In genomic region chrX:40579880-40580536, GRCh38 we compare ENCODE assay signal across 9 cellular contexts. TPM values are rescaled to one million over a fixed set of nuclear protein-coding genes. Genes with fewer than 3 reads are reported as not detected.
DNase-seq lines count a peak whose midpoint lies in the region; TF ChIP-seq lines count a peak whose summit lies in the region.
"Had no signal": no experiment of that assay in that cellular context is flagged by ENCODE, and none has a peak within 500 bp of the region (broad histone marks: within the 10 kb centered on the region; RNA-seq: fewer than 3 reads in every experiment).

No MANE protein-coding gene starts in this region.

- WGBS in trophoblast cell (ENCODE audit: extremely low coverage, insufficient coverage, insufficient read length): no CpG with 5 or more reads among the region's 12 CpGs

- no peak overlapping the region for H2AK5ac ChIP-seq in trophoblast cell (ENCODE audit: low read length)

- no peaks in the 10 kb centered on the region for H3K9me3 Mint-ChIP-seq in HFFc6

- H3K79me1 ChIP-seq in trophoblast cell (ENCODE audit: low read length): peaks cover 5% of the 10 kb centered on the region

- peak overlapping the region; percentile 35 for H3K4ac ChIP-seq in trophoblast cell (ENCODE audit: low read depth, low read length)

- peak overlapping the region; percentile 73 for H2BK5ac ChIP-seq in trophoblast cell (ENCODE audit: low read depth, low read length, poor library complexity)

- H3K4me2 ChIP-seq in fibroblast of lung (ENCODE audit: extremely low read depth, insufficient read depth, low read length): peak overlapping the region; percentile 64
- H3K4me2 ChIP-seq in trophoblast cell (ENCODE audit: low read length): peak overlapping the region; percentile 64

- peaks cover 29% of the 10 kb centered on the region for H3K4me1 Mint-ChIP-seq in HFFc6 (ENCODE audit: low read depth)

- DNase-seq in GM12864 (ENCODE audit: low read depth) (no peak), HFFc6 (no peak), RPMI8226 (peak; percentile 3), fibroblast of lung (ENCODE audit: low read depth in 2 of 2) (no peak), trophoblast cell (peak in 1 of 2 donors; percentile 10), midbrain (lab: John Stamatoyannopoulos, UW) (no peak)
- DNase-seq in activated CD4-positive, CD25-positive, alpha-beta regulatory T cell (lab: John Stamatoyannopoulos, UW): no peak
- DNase-seq in stimulated activated CD4-positive, alpha-beta T cell treated with anti-CD3 and anti-CD28 coated beads, Interleukin-2, amount 100 ng/mL, for 48 hours: no peak

- no peaks in the 10 kb centered on the region for H3K36me3 Mint-ChIP-seq in HFFc6 (ENCODE audit: low read depth)

- H3K23ac ChIP-seq in trophoblast cell (ENCODE audit: low read length): no peak overlapping the region

- H3K9ac ChIP-seq in fibroblast of lung (ENCODE audit: insufficient read depth, low read length) (peak overlapping the region; percentile 82), trophoblast cell (ENCODE audit: low read length) (no peak overlapping the region)

- no peak overlapping the region for H2BK120ac ChIP-seq in trophoblast cell (ENCODE audit: insufficient read depth, low read length, poor library complexity)

- H3K27me3 Mint-ChIP-seq in HFFc6 (ENCODE audit: insufficient read depth): no peaks in the 10 kb centered on the region; the same call in 1 of the 2 replicates

- no peaks in the 10 kb centered on the region for H4K20me1 ChIP-seq in fibroblast of lung (ENCODE audit: control insufficient read depth, extremely low read depth, insufficient read depth, low read length)

- H3K9me3 ChIP-seq in fibroblast of lung (ENCODE audit: control insufficient read depth, insufficient read depth, low read depth, low read length) (no peaks in the 10 kb centered on the region), trophoblast cell (ENCODE audit: insufficient read depth, low read depth, low read length) (no peaks in the 10 kb centered on the region)

- peak overlapping the region; percentile 98 for H4K8ac ChIP-seq in trophoblast cell (ENCODE audit: low read depth, low read length)

- no peaks in the 10 kb centered on the region for H3K4me1 ChIP-seq in fibroblast of lung (ENCODE audit: control insufficient read depth, extremely low read depth, insufficient read depth, low read length)
- H3K4me1 ChIP-seq in trophoblast cell (ENCODE audit: control insufficient read depth in 1 of 2, insufficient read depth in 2 of 2, low read length in 2 of 2): peaks cover 0 to 4% of the 10 kb centered on the region in 2 experiments

- H3K4me3 ChIP-seq in GM12864 (ENCODE audit: low read depth, low read length) (peak overlapping the region; percentile 69), fibroblast of lung (replicated peaks in 1 of 4; ENCODE audit: control extremely low read depth in 1 of 4, insufficient read depth in 1 of 4, low read depth in 3 of 4, low read length in 4 of 4) (peak overlapping the region; percentile 64 to 70 (median 66)), trophoblast cell (ENCODE audit: low read depth, low read length) (peak overlapping the region; percentile 90)

- H3K4me3 Mint-ChIP-seq in HFFc6: peak overlapping the region; percentile 90

- H3K27me3 ChIP-seq in fibroblast of lung (ENCODE audit: control insufficient read depth, insufficient read depth, low read length) (no peaks in the 10 kb centered on the region), trophoblast cell (ENCODE audit: insufficient read depth, low read length) (no peaks in the 10 kb centered on the region)

- peak overlapping the region; percentile 87 for H4K12ac ChIP-seq in trophoblast cell (ENCODE audit: low read depth, low read length)

- H3K36me3 ChIP-seq in fibroblast of lung (ENCODE audit: control insufficient read depth, insufficient read depth, low read length): no peaks in the 10 kb centered on the region
- H3K36me3 ChIP-seq in trophoblast cell (ENCODE audit: control insufficient read depth in 1 of 2, insufficient read depth in 2 of 2, low read length in 2 of 2): no peaks in the 10 kb centered on the region

- peak overlapping the region; percentile 83 for H3K27ac Mint-ChIP-seq in HFFc6

- peak overlapping the region; percentile 58 for H4K91ac ChIP-seq in trophoblast cell (ENCODE audit: low read depth, low read length)

- H3K14ac ChIP-seq in trophoblast cell (ENCODE audit: low read length): peak overlapping the region; percentile 67

- peaks cover 23% of the 10 kb centered on the region for H3K79me2 ChIP-seq in fibroblast of lung (ENCODE audit: control insufficient read depth, insufficient read depth, low read length)
- H3K79me2 ChIP-seq in trophoblast cell (ENCODE audit: control insufficient read depth, insufficient read depth, low read length, poor library complexity): peaks cover 7% of the 10 kb centered on the region

- TF ChIP-seq CTCF in GM12864 (IDR thresholded peaks at IDR 0.05; ENCODE audit: low read depth, low read length, missing control alignments) (no peak), HFFc6 (IDR thresholded peaks at IDR 0.05) (no peak), fibroblast of lung (conservative IDR thresholded peaks at IDR 0.05 in 1 of 2, IDR thresholded peaks at IDR 0.05 in 1 of 2; ENCODE audit: low read depth in 1 of 2, low read length in 2 of 2) (no peak)

- no peak overlapping the region for H3K18ac ChIP-seq in trophoblast cell (ENCODE audit: low read length)

- no peak overlapping the region for H2BK12ac ChIP-seq in trophoblast cell (ENCODE audit: low read length)

- H2AFZ ChIP-seq in fibroblast of lung (ENCODE audit: low read length) (peak overlapping the region; percentile 87), trophoblast cell (ENCODE audit: insufficient read depth, low read length, poor library complexity) (peak overlapping the region; percentile 83)

- H3K27ac ChIP-seq in fibroblast of lung (ENCODE audit: insufficient read depth, low read length) (peak overlapping the region; percentile 76), trophoblast cell (ENCODE audit: low read depth, low read length) (no peak overlapping the region)

RNA-seq across cellular contexts. Expression of gene ATP6AP2, which starts 0.8 kb away (rescaled TPM):
- total RNA-seq in HFFc6 (2021; fragmentation: NEBNext Ultra II Directional; extraction: Animal tissue kit (Norgen Biotek cat#: 25700)): 100 to 1,000 TPM; 112 to 143 (median 123) TPM
- 130 and 164 TPM in 2 replicates for total RNA-seq in fibroblast of lung
- polyA plus RNA-seq in fibroblast of lung: 314 and 510 TPM in 2 replicates
- polyA plus RNA-seq in fibroblast of lung (2012): 137 and 172 TPM in 2 replicates
- 8.6 and 36.8 TPM in 2 replicates for polyA minus RNA-seq in fibroblast of lung (ENCODE audit: low replicate concordance)
- 60.2 and 64.8 TPM in 2 replicates for polyA plus RNA-seq in trophoblast cell (2013)

RNA-seq across cellular contexts. Expression of gene MPC1L, which starts 43.2 kb away (rescaled TPM):
- not detected for total RNA-seq in HFFc6 (2021; fragmentation: NEBNext Ultra II Directional; extraction: Animal tissue kit (Norgen Biotek cat#: 25700))
- total RNA-seq in fibroblast of lung: not detected in 2 replicates
- not detected in 2 replicates for polyA plus RNA-seq in fibroblast of lung
- polyA plus RNA-seq in fibroblast of lung (2012): not detected in 2 replicates
- not detected in 2 replicates for polyA minus RNA-seq in fibroblast of lung (ENCODE audit: low replicate concordance)
- polyA plus RNA-seq in trophoblast cell (2013): not detected in 2 replicates
- total RNA-seq: T-helper 1 cell treated with Interleukin-12 subunit alpha and Interleukin-12 subunit beta and Interleukin-4 antibody, amounts not matched to agents 30 ng/mL and 1 ng/mL, for 36 hours had no signal
